Comparison of ENCODE assay signal across 1 cellular context in the genomic region with DNA sequence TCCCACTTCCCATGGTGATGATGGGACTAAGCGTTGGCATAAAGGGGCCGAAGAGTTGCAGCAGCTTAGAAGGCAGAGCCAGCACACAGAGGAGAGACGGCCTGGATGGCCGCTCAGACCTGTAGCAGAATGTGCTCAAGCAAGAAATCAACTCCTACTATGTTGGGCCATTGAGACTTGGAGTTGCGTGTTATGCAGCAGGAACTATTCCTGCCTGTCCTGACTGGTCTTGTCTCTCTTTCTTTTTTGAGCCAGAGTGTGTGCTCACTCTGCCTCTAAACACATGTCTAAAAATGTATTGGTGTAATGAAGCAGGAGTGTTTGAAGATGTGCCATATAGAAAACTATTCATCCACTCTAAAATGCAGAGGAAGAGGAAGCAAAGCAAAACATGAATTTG.
TF ChIP-seq lines count a peak whose summit lies in the region.

No MANE protein-coding gene starts in this region.

TF ChIP-seq in K562, 482 proteins besides CTCF, POLR2A, EP300 and RAD21 (continued from another document):
- TF ChIP-seq, protein P1, sequence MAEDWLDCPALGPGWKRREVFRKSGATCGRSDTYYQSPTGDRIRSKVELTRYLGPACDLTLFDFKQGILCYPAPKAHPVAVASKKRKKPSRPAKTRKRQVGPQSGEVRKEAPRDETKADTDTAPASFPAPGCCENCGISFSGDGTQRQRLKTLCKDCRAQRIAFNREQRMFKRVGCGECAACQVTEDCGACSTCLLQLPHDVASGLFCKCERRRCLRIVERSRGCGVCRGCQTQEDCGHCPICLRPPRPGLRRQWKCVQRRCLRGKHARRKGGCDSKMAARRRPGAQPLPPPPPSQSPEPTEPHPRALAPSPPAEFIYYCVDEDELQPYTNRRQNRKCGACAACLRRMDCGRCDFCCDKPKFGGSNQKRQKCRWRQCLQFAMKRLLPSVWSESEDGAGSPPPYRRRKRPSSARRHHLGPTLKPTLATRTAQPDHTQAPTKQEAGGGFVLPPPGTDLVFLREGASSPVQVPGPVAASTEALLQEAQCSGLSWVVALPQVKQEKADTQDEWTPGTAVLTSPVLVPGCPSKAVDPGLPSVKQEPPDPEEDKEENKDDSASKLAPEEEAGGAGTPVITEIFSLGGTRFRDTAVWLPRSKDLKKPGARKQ (CRISPR knock-in tag; IDR thresholded peaks at IDR 0.05): no peak
- no peak for TF ChIP-seq CAMTA2 (CRISPR knock-in tag; conservative IDR thresholded peaks at IDR 0.05)
- no peak for TF ChIP-seq SETDB1 (IDR thresholded peaks at IDR 0.05; ENCODE audit: low read length)
